Comparison of ENCODE assay signal across 1 cellular context in genomic region chr18:31634331-31634713, GRCh38.
TF ChIP-seq lines count a peak whose summit lies in the region.

No MANE protein-coding gene starts in this region.

TF ChIP-seq in HepG2, 621 proteins besides CTCF, POLR2A, EP300 and RAD21 (continued from another document):
- TF ChIP-seq ZNF800 (CRISPR knock-in tag; IDR thresholded peaks at IDR 0.05) = no peak
- TF ChIP-seq ZNF780A (CRISPR knock-in tag; IDR thresholded peaks at IDR 0.05) = no peak
- no peak for TF ChIP-seq FOXP1 (IDR thresholded peaks at IDR 0.05)
- TF ChIP-seq FOXP1 (CRISPR knock-in tag; IDR thresholded peaks at IDR 0.05) = no peak
- TF ChIP-seq LCORL (IDR thresholded peaks at IDR 0.05) = no peak
- TF ChIP-seq LCORL (CRISPR knock-in tag; IDR thresholded peaks at IDR 0.05) = no peak
- TF ChIP-seq ZC3H4 (CRISPR knock-in tag; IDR thresholded peaks at IDR 0.05; ENCODE audit: borderline replicate concordance) = no peak
- TF ChIP-seq ZNF512 (CRISPR knock-in tag; IDR thresholded peaks at IDR 0.05) = no peak
- TF ChIP-seq SRSF4 (IDR thresholded peaks at IDR 0.05; ENCODE audit: low read depth, low read length, poor library complexity, severe bottlenecking) = no peak
- TF ChIP-seq ISL2 (CRISPR knock-in tag; IDR thresholded peaks at IDR 0.05) = no peak
- no peak for TF ChIP-seq KAT2B (IDR thresholded peaks at IDR 0.05; ENCODE audit: borderline replicate concordance, low read depth, low read length)
- no peak for TF ChIP-seq MTA3 (CRISPR knock-in tag; IDR thresholded peaks at IDR 0.05)
- no peak for TF ChIP-seq ZNF430 (CRISPR knock-in tag; IDR thresholded peaks at IDR 0.05)
- no peak for TF ChIP-seq ZNF773 (CRISPR knock-in tag; IDR thresholded peaks at IDR 0.05; ENCODE audit: borderline replicate concordance)
- no peak for TF ChIP-seq NFE2L1 (CRISPR knock-in tag; IDR thresholded peaks at IDR 0.05; ENCODE audit: borderline replicate concordance)
- TF ChIP-seq ZBTB26 (CRISPR knock-in tag; IDR thresholded peaks at IDR 0.05; ENCODE audit: borderline replicate concordance) = no peak
- no peak for TF ChIP-seq SALL1 (CRISPR knock-in tag; IDR thresholded peaks at IDR 0.05)
- no peak for TF ChIP-seq AGO2 (optimal IDR thresholded peaks at IDR 0.05; ENCODE audit: low read depth, low read length)
- no peak for TF ChIP-seq PAXIP1 (CRISPR knock-in tag; conservative IDR thresholded peaks at IDR 0.05)
- no peak for TF ChIP-seq PITX1 (CRISPR knock-in tag; IDR thresholded peaks at IDR 0.05)
